Comparison of ENCODE assay signal across 23 cellular contexts in the genomic region with DNA sequence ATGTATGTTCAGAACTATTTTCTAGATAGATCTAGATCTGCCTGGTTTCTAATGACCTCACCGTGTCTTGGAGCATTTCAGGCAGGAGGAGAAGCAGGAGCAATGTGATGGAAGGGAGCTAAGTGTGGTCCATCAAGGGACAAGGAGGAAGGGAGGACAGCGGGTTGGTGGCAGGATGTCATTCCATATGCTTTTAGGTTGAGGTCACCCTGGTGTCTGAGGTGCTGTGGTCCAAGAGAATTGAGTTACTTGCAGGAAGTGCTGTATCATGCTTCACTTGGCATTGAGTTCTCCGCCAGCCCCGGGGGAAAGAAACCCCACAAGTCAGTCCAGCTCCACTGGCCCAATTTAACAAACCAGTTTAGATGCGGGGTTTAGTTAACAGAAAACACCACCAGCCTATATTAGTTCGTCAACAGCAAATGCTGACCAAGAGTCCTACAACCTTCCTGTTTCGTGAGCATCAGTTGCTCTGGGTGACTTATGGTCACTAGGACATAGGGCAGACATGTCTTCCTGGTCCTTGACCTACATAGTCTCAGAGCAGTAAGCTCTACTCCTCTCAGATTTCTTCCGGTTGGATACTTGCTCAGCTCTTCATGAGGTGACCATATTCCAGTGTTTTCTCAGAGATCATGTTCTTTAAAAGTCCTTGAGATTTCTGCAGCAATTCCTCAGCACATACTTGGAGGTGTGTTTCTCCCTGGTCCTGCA.
DNase-seq lines count a peak whose midpoint lies in the region; ATAC-seq and TF ChIP-seq lines count a peak whose summit lies in the region.
"Had no signal": no experiment of that assay in that cellular context is flagged by ENCODE, and none has a peak within 500 bp of the region (broad histone marks: within the 10 kb centered on the region; RNA-seq: fewer than 3 reads in every experiment).

No MANE protein-coding gene starts in this region.

- no peak for ATAC-seq in Panc1
- peak in 3 of 4 donors; percentile 7 to 36 (median 14) for ATAC-seq in right lobe of liver
- ATAC-seq in HG02870 (IDR thresholded peaks at IDR 0.05; ENCODE audit: unreplicated experiment): no peak
- ATAC-seq in GM21576 (IDR thresholded peaks at IDR 0.05; ENCODE audit: unreplicated experiment): no peak
- ATAC-seq: heart right ventricle; natural killer cell treated with Interleukin-12 subunit alpha and Interleukin-12 subunit beta and Interleukin-15 and Interleukin-18, amount 100 ng/mL, for 72 hours; PC-3 had no signal

- H3K27ac ChIP-seq in Panc1 (ENCODE audit: low read length) (peak overlapping the region; percentile 100), esophagus muscularis mucosa (replicated peaks in 1 of 4) (peak overlapping the region in 3 of 4 donors; percentile 32 to 46 (median 41)), right lobe of liver (peak overlapping the region in 1 of 3 donors; percentile 22), temporal lobe (ENCODE audit: low read depth, low read length) (peak overlapping the region; percentile 14)
- H3K27ac ChIP-seq: WERI-Rb-1 had no signal

- H3K36me3 ChIP-seq in Panc1 (ENCODE audit: control insufficient read depth, insufficient read depth, low read length) (peaks cover 2% of the 10 kb centered on the region; the same call in 1 of the 2 replicates), esophagus muscularis mucosa (no peaks in the 10 kb centered on the region), right lobe of liver (no peaks in the 10 kb centered on the region)
- H3K36me3 ChIP-seq: HAP-1, WERI-Rb-1 had no signal

- 93% methylated on average over 8 of the region's 8 CpGs for WGBS in esophagus muscularis mucosa
- WGBS in right lobe of liver (ENCODE audit: insufficient coverage, low coverage, low lambda C conversion rate, missing lambda C conversion rate): 94% methylated on average over 5 of the region's 8 CpGs

- DNase-seq in Panc1 (ENCODE audit: low read depth, low spot score) (no peak), esophagus muscularis mucosa (ENCODE audit: extremely low spot score) (no peak), right lobe of liver (no peak), MV-4-11 (lab: John Stamatoyannopoulos, UW) (no peak)
- DNase-seq: activated CD4-positive, alpha-beta T cell treated with anti-CD3 and anti-CD28 coated beads for 48 hours; activated CD8-positive, alpha-beta memory T cell treated with anti-CD3 and anti-CD28 coated beads for 24 hours; activated effector memory CD4-positive, alpha-beta T cell treated with Interleukin-2 at 50 U/mL for 16 hours; activated naive CD8-positive, alpha-beta T cell treated with anti-CD3 and anti-CD28 coated beads for 36 hours; heart right ventricle; KG1; MM.1S; NK-92 treated with Interleukin-12 subunit alpha and Interleukin-12 subunit beta, amount 100 ng/mL, for 24 hours; PC-3; Right ventricle myocardium superior; stimulated activated CD4-positive, alpha-beta T cell treated with anti-CD3 and anti-CD28 coated beads, Interleukin-1b, Interleukin-23, amount 100 ng/mL, for 48 hours; T-helper 9 cell; WERI-Rb-1 had no signal

- H3K4me3 ChIP-seq in Panc1 (ENCODE audit: low read depth in 2 of 2, low read length in 2 of 2): no peak overlapping the region
- no peak overlapping the region for H3K4me3 ChIP-seq in esophagus muscularis mucosa
- H3K4me3 ChIP-seq in right lobe of liver: no peak overlapping the region
- H3K4me3 ChIP-seq: HAP-1, heart right ventricle, smooth muscle cell had no signal

- TF ChIP-seq POLR2A in esophagus muscularis mucosa (IDR thresholded peaks at IDR 0.05; ENCODE audit: low read depth) (no peak), right lobe of liver (IDR thresholded peaks at IDR 0.05) (no peak)

- BruUV-seq in Panc1 (replicated peaks; lab: Mats Ljungman, UMichigan): no TSS peak

- intact Hi-C loops in Panc1 (cut with micrococcal nuclease; ENCODE audit: unreplicated experiment) (no loop called here), esophagus muscularis mucosa (cut with DNase I) (no loop called here), right lobe of liver (cut with DNase I) (no loop called here)

- CTCF ChIA-PET in Panc1 (lab: Charles Lee): no interaction called here

- no peak for TF ChIP-seq EP300 in esophagus muscularis mucosa (IDR thresholded peaks at IDR 0.05)

- POLR2A ChIA-PET in Panc1 (lab: Charles Lee): no interaction called here

- TF ChIP-seq CTCF in Panc1 (IDR thresholded peaks at IDR 0.05) (no peak), esophagus muscularis mucosa (IDR thresholded peaks at IDR 0.05) (no peak), right lobe of liver (IDR thresholded peaks at IDR 0.05) (no peak)

- H3K27me3 ChIP-seq in Panc1 (ENCODE audit: control insufficient read depth, insufficient read depth, low read length) (no peaks in the 10 kb centered on the region), esophagus muscularis mucosa (no peaks in the 10 kb centered on the region), right lobe of liver (no peaks in the 10 kb centered on the region)
- H3K27me3 ChIP-seq: heart right ventricle had no signal

- H3K9me3 ChIP-seq in Panc1 (ENCODE audit: control insufficient read depth, insufficient read depth, low read depth, low read length) (no peaks in the 10 kb centered on the region), esophagus muscularis mucosa (no peaks in the 10 kb centered on the region), right lobe of liver (no peaks in the 10 kb centered on the region)
- H3K9me3 ChIP-seq: HAP-1, heart right ventricle had no signal

- in situ Hi-C loops in Panc1 (cut with HindIII; ENCODE audit: low pct_unique_long_range_greater_than_20kb, low sequenced_read_pairs): no loop called here

- H3K4me1 ChIP-seq in Panc1 (ENCODE audit: control insufficient read depth, insufficient read depth, low read length) (peaks cover 89% of the 10 kb centered on the region), esophagus muscularis mucosa (peaks cover 56 to 96% (median 85%) of the 10 kb centered on the region in 4 donors), right lobe of liver (peaks cover 0 to 50% (median 7%) of the 10 kb centered on the region in 4 donors)

Comparison
In these comparisons a context has a peak if more than half of its experiments do, and no peak if none do; other contexts are left out.
1. ATAC-seq: peak in right lobe of liver (3 of 4); none in Panc1 (single experiment), HG02870 (single experiment) and GM21576 (single experiment).